ENCODE assay signal across 21 cellular contexts in genomic region chr17:71995570-71995969, GRCh38.
DNase-seq lines count a peak whose midpoint lies in the region; ATAC-seq and TF ChIP-seq lines count a peak whose summit lies in the region.
"Had no signal": no experiment of that assay in that cellular context is flagged by ENCODE, and none has a peak within 500 bp of the region (broad histone marks: within the 10 kb centered on the region; RNA-seq: fewer than 3 reads in every experiment).

No MANE protein-coding gene starts in this region.

- BruUV-seq in PC-3 (replicated peaks; lab: Mats Ljungman, UMichigan) = no TSS peak

- no peaks in the 10 kb centered on the region for H3K36me3 Mint-ChIP-seq in T-helper 17 cell (ENCODE audit: low read depth)
- H3K36me3 Mint-ChIP-seq: activated CD4-positive, alpha-beta memory T cell treated with anti-CD3 and anti-CD28 coated beads for 36 hours; brain; IgD-negative memory B cell; immature natural killer cell; stimulated activated memory B cell treated with anti-CD40 and anti-IgM and Interleukin-4, amounts not matched to agents 10 μg/mL and 1 μg/mL and 100 μg/mL, for 72 hours; type B pancreatic cell had no signal

- no peaks in the 10 kb centered on the region for H3K9me3 ChIP-seq in PC-3 (ENCODE audit: low read length)
- H3K9me3 ChIP-seq in skeletal muscle satellite cell (replicated peaks; ENCODE audit: low read length) = no peaks in the 10 kb centered on the region
- no peaks in the 10 kb centered on the region for H3K9me3 ChIP-seq in T-helper 17 cell (ENCODE audit: control insufficient read depth, low read length, poor library complexity, severe bottlenecking)

- H3K36me3 ChIP-seq in PC-3 (ENCODE audit: low read depth, low read length) (no peaks in the 10 kb centered on the region), skeletal muscle satellite cell (ENCODE audit: insufficient read depth, low read length) (no peaks in the 10 kb centered on the region)

- TF ChIP-seq CTCF in PC-3 (conservative IDR thresholded peaks at IDR 0.05; ENCODE audit: low read depth, low read length) = no peak

- no peak overlapping the region for H3K4me3 Mint-ChIP-seq in T-helper 17 cell
- H3K4me3 Mint-ChIP-seq: activated CD4-positive, alpha-beta memory T cell treated with anti-CD3 and anti-CD28 coated beads for 36 hours; activated naive CD4-positive, alpha-beta T cell treated with anti-CD3 and anti-CD28 coated beads for 36 hours; activated T-helper 1 cell treated with anti-CD3 and anti-CD28 coated beads, Interleukin-12 subunit alpha, Interleukin-12 subunit beta, Interleukin-2, Interleukin-4 antibody, amounts not matched to agents 30 ng/mL and 10 ng/mL and 1 ng/mL, durations not matched to agents 14 hours and 24 hours and 36 hours; brain; IgD-negative memory B cell; immature natural killer cell; nephron; stimulated activated memory B cell treated with anti-CD40 and anti-IgM and Interleukin-4, amounts not matched to agents 10 μg/mL and 1 μg/mL and 100 μg/mL, for 72 hours; type B pancreatic cell had no signal

- POLR2A ChIA-PET in PC-3 (lab: Charles Lee; ENCODE audit: unreplicated experiment) = no interaction called here

- no peak overlapping the region for H3K27ac Mint-ChIP-seq in T-helper 17 cell
- H3K27ac Mint-ChIP-seq: activated CD4-positive, alpha-beta memory T cell treated with anti-CD3 and anti-CD28 coated beads for 36 hours; activated naive CD4-positive, alpha-beta T cell treated with anti-CD3 and anti-CD28 coated beads for 36 hours; activated T-helper 1 cell treated with anti-CD3 and anti-CD28 coated beads, Interleukin-12 subunit alpha, Interleukin-12 subunit beta, Interleukin-2, Interleukin-4 antibody, amounts not matched to agents 30 ng/mL and 10 ng/mL and 1 ng/mL, durations not matched to agents 14 hours and 24 hours and 36 hours; brain; IgD-negative memory B cell; immature natural killer cell; nephron; stimulated activated memory B cell treated with anti-CD40 and anti-IgM and Interleukin-4, amounts not matched to agents 10 μg/mL and 1 μg/mL and 100 μg/mL, for 72 hours; type B pancreatic cell had no signal

- CTCF ChIA-PET in PC-3 (lab: Charles Lee) = interaction anchor here (0.7 kb wide), 1 partner anchor 582 kb away, joined by 5 read pairs; no protein-coding TSS in a partner anchor

- H3K27ac ChIP-seq in PC-3 (ENCODE audit: low read length) (peak overlapping the region; percentile 80), epithelial cell of prostate (peak overlapping the region; percentile 64)
- H3K27ac ChIP-seq: C4-2B had no signal

- DNase-seq in HCEC 1CT (peak; percentile 49), PC-3 (peak; percentile 88), epithelial cell of prostate (ENCODE audit: low read depth, low spot score) (no peak), T-helper 17 cell (no peak), dermis blood vessel endothelial cell (no peak)
- DNase-seq in activated CD4-positive, alpha-beta T cell treated with anti-CD3 and anti-CD28 coated beads for 4 hours = no peak
- DNase-seq: activated CD4-positive, alpha-beta memory T cell treated with anti-CD3 and anti-CD28 coated beads for 36 hours; activated CD8-positive, alpha-beta memory T cell treated with anti-CD3 and anti-CD28 coated beads, Interleukin-2, amount 50 U/mL, for 4 hours; activated naive CD4-positive, alpha-beta T cell treated with anti-CD3 and anti-CD28 coated beads for 36 hours; DMS79; immature natural killer cell; NCI-H1092; NCI-H1694 treated with DMSO at 0.1 percent for 48 hours had no signal

- H3K27me3 ChIP-seq in PC-3 (ENCODE audit: low read length) (no peaks in the 10 kb centered on the region), skeletal muscle satellite cell (ENCODE audit: control insufficient read depth, insufficient read depth, low read length) (no peaks in the 10 kb centered on the region)

- H3K9me2 ChIP-seq in PC-3 (replicated peaks; ENCODE audit: low read length) = no peaks in the 10 kb centered on the region

- H3K4me3 ChIP-seq in PC-3 (ENCODE audit: low read length) = no peak overlapping the region
- no peak overlapping the region for H3K4me3 ChIP-seq in skeletal muscle satellite cell (ENCODE audit: low read length)

- H3K79me2 ChIP-seq in PC-3 (ENCODE audit: low read length) = no peaks in the 10 kb centered on the region

- peak overlapping the region; percentile 44; the same call in 1 of the 2 replicates for H3K9ac ChIP-seq in PC-3 (ENCODE audit: low read length)
- no peak overlapping the region for H3K9ac ChIP-seq in skeletal muscle satellite cell (ENCODE audit: low read depth, low read length)

- peak overlapping the region; percentile 51 for H3K4me2 ChIP-seq in PC-3 (ENCODE audit: low read length)
- peak overlapping the region; percentile 56 for H3K4me2 ChIP-seq in skeletal muscle satellite cell (ENCODE audit: low read length)

- peak overlapping the region; percentile 32; the same call in 1 of the 2 replicates for H2AFZ ChIP-seq in PC-3 (ENCODE audit: low read length)

- ATAC-seq in PC-3 (peak; percentile 78), T-helper 17 cell (no peak)
- ATAC-seq: stimulated activated memory B cell treated with anti-CD40 and anti-IgM and Interleukin-4, amounts not matched to agents 10 μg/mL and 1 μg/mL and 100 μg/mL, for 72 hours had no signal

- H3K4me1 ChIP-seq in PC-3 (ENCODE audit: insufficient read depth, low read length) (peaks cover 21% of the 10 kb centered on the region), skeletal muscle satellite cell (ENCODE audit: control insufficient read depth, insufficient read depth, low read length) (peaks cover 8% of the 10 kb centered on the region)

- H3F3A ChIP-seq in PC-3 (ENCODE audit: low read length, unreplicated experiment) = no peaks in the 10 kb centered on the region

- no peaks in the 10 kb centered on the region for H3K4me1 Mint-ChIP-seq in T-helper 17 cell
- H3K4me1 Mint-ChIP-seq: IgD-negative memory B cell; immature natural killer cell; nephron; stimulated activated memory B cell treated with anti-CD40 and anti-IgM and Interleukin-4, amounts not matched to agents 10 μg/mL and 1 μg/mL and 100 μg/mL, for 72 hours had no signal

- intact Hi-C loops in PC-3 (cut with micrococcal nuclease) = no loop called here

- H4K20me1 ChIP-seq in PC-3 (ENCODE audit: low read length) = no peaks in the 10 kb centered on the region

- no peaks in the 10 kb centered on the region for H3K27me3 Mint-ChIP-seq in T-helper 17 cell
- H3K27me3 Mint-ChIP-seq: activated CD4-positive, alpha-beta memory T cell treated with anti-CD3 and anti-CD28 coated beads for 36 hours; stimulated activated memory B cell treated with anti-CD40 and anti-IgM and Interleukin-4, amounts not matched to agents 10 μg/mL and 1 μg/mL and 100 μg/mL, for 72 hours had no signal

Comparison
In these comparisons a context has a peak if more than half of its experiments do, and no peak if none do; other contexts are left out.
1. DNase-seq: peak in HCEC 1CT (single experiment) and PC-3 (single experiment); none in epithelial cell of prostate (single experiment), T-helper 17 cell (0 of 3), dermis blood vessel endothelial cell (single experiment) and activated CD4-positive, alpha-beta T cell treated with anti-CD3 and anti-CD28 coated beads for 4 hours (0 of 2).